17 cellular contexts compared by ENCODE assay signal in the genomic region with DNA sequence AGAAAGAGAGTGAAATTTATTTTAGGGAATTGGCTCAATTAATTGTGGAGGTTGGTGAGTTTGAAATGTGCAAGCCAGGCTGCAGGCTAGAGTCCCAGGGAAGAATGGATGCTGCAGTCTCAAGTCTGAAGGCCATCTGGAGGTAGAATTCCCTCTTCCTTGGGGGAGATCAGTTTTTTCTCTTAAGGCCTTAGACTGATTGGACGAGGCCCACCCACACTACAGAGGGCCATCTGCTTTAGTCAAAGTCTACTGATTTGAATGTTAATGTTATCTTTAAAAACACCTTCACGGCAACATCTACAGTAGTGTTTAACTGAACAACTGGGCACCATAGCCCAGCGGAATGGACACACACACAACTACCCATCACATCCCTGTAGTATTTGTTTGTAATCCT.
DNase-seq lines count a peak whose midpoint lies in the region; ATAC-seq and TF ChIP-seq lines count a peak whose summit lies in the region.
"Had no signal": no experiment of that assay in that cellular context is flagged by ENCODE, and none has a peak within 500 bp of the region (broad histone marks: within the 10 kb centered on the region; RNA-seq: fewer than 3 reads in every experiment).

No MANE protein-coding gene starts in this region.

- no peaks in the 10 kb centered on the region for H3K9me3 Mint-ChIP-seq in dendritic cell treated with granulocyte-macrophage colony-stimulating factor and Interleukin-4, amounts not matched to agents 40 ng/mL and 50 ng/mL, for 4 days
- H3K9me3 Mint-ChIP-seq: CD4-positive, alpha-beta T cell had no signal

- intact Hi-C loops in heart left ventricle (cut with DNase I) (no loop called here), cardiac septum (cut with DNase I) (no loop called here), posterior cingulate gyrus (cut with DNase I) (no loop called here)
- intact Hi-C loops in dendritic cell treated with granulocyte-macrophage colony-stimulating factor and Interleukin-4, amounts not matched to agents 40 ng/mL and 50 ng/mL, for 4 days (cut with micrococcal nuclease), result no loop called here

- H3K27me3 ChIP-seq in heart left ventricle, result no peaks in the 10 kb centered on the region
- H3K27me3 ChIP-seq in muscle layer of colon (ENCODE audit: control insufficient read depth in 1 of 2, insufficient read depth in 2 of 2, low read length in 2 of 2), result no peaks in the 10 kb centered on the region
- H3K27me3 ChIP-seq in brain microvascular endothelial cell (replicated peaks), result no peaks in the 10 kb centered on the region

- no peaks in the 10 kb centered on the region for H3K27me3 Mint-ChIP-seq in dendritic cell treated with granulocyte-macrophage colony-stimulating factor and Interleukin-4, amounts not matched to agents 40 ng/mL and 50 ng/mL, for 4 days
- H3K27me3 Mint-ChIP-seq: CD4-positive, alpha-beta T cell had no signal

- H3K27ac ChIP-seq in heart left ventricle (peak overlapping the region in 7 of 12 donors; percentile 4 to 84 (median 40)), HEK293 (ENCODE audit: extremely low read depth, low read depth, low read length) (no peak overlapping the region), muscle layer of colon (ENCODE audit: low read depth, low read length) (peak overlapping the region; percentile 28), brain microvascular endothelial cell (no peak overlapping the region)
- H3K27ac ChIP-seq: 22Rv1, A549, C4-2B had no signal

- 96 to 99% (median 98%) methylated on average over 3 of the region's 3 CpGs for WGBS in heart left ventricle, 4 donors

- TF ChIP-seq CTCF in heart left ventricle (IDR thresholded peaks at IDR 0.05) (no peak), HEK293 (tag by site-specific recombination; IDR thresholded peaks at IDR 0.05) (no peak), brain microvascular endothelial cell (IDR thresholded peaks at IDR 0.05; ENCODE audit: low read depth, low read length, missing control alignments) (no peak)

- POLR2A ChIA-PET in HEK293 (lab: Yijun Ruan, JAX), result no interaction called here

- peaks cover 70% of the 10 kb centered on the region for H3K4me1 Mint-ChIP-seq in dendritic cell treated with granulocyte-macrophage colony-stimulating factor and Interleukin-4, amounts not matched to agents 40 ng/mL and 50 ng/mL, for 4 days (ENCODE audit: low read depth)

- in situ Hi-C loops in brain microvascular endothelial cell (cut with HindIII; ENCODE audit: low pct_ligation_motif_present, low sequenced_read_pairs), result loop anchor here (10.0 kb wide), 1 partner anchor 219 kb away; no protein-coding TSS in a partner anchor

- no peak overlapping the region for H3K4me3 ChIP-seq in heart left ventricle
- no peak overlapping the region for H3K4me3 ChIP-seq in HEK293 (ENCODE audit: low read depth, low read length)
- H3K4me3 ChIP-seq in muscle layer of colon (ENCODE audit: low read depth in 1 of 2, low read length in 2 of 2), result no peak overlapping the region
- no peak overlapping the region for H3K4me3 ChIP-seq in brain microvascular endothelial cell (ENCODE audit: low read depth, low read length)
- H3K4me3 ChIP-seq: A549 had no signal

- ATAC-seq in heart left ventricle, result no peak
- ATAC-seq: A549, HepG2 had no signal

- DNase-seq in heart left ventricle (no peak), cardiac septum (ENCODE audit: low spot score) (no peak), brain microvascular endothelial cell (no peak), posterior cingulate gyrus (no peak), DMS153 treated with DMSO at 0.1 percent for 48 hours (lab: John Stamatoyannopoulos, UW; ENCODE audit: unreplicated experiment) (no peak)
- DNase-seq: AML-193; Caco-2; CD4-positive, alpha-beta T cell; GDM1; H9 had no signal

- CTCF ChIA-PET in HEK293 (lab: Yijun Ruan, JAX), result interaction anchor here (0.5 to 0.7 kb wide), 2 partner anchors 33 to 502 kb away, joined by 3 read pairs; no protein-coding TSS in a partner anchor

- no peak for TF ChIP-seq POLR2A in heart left ventricle (IDR thresholded peaks at IDR 0.05)

- peak overlapping the region; percentile 96 for H3K27ac Mint-ChIP-seq in dendritic cell treated with granulocyte-macrophage colony-stimulating factor and Interleukin-4, amounts not matched to agents 40 ng/mL and 50 ng/mL, for 4 days
- H3K27ac Mint-ChIP-seq: CD4-positive, alpha-beta T cell had no signal

- H3K9ac ChIP-seq in muscle layer of colon (ENCODE audit: low read length), result no peak overlapping the region

- no peaks in the 10 kb centered on the region for H3K36me3 Mint-ChIP-seq in dendritic cell treated with granulocyte-macrophage colony-stimulating factor and Interleukin-4, amounts not matched to agents 40 ng/mL and 50 ng/mL, for 4 days (ENCODE audit: low read depth)

- peaks cover 0 to 27% (median 4%) of the 10 kb centered on the region in 12 donors for H3K4me1 ChIP-seq in heart left ventricle
- no peaks in the 10 kb centered on the region; the same call in 1 of the 2 replicates for H3K4me1 ChIP-seq in HEK293 (ENCODE audit: control insufficient read depth, insufficient read depth, low read length)
- H3K4me1 ChIP-seq in muscle layer of colon (ENCODE audit: insufficient read depth, low read length), result peaks cover 12% of the 10 kb centered on the region

- H3K9me3 ChIP-seq in heart left ventricle (peaks cover 0 to 2% (median 0%) of the 10 kb centered on the region in 12 donors), HEK293 (ENCODE audit: control insufficient read depth, insufficient read depth, low read depth, low read length) (no peaks in the 10 kb centered on the region), muscle layer of colon (ENCODE audit: low read length) (no peaks in the 10 kb centered on the region)
- H3K9me3 ChIP-seq: Caco-2 had no signal

- H3K4me3 Mint-ChIP-seq in dendritic cell treated with granulocyte-macrophage colony-stimulating factor and Interleukin-4, amounts not matched to agents 40 ng/mL and 50 ng/mL, for 4 days, result no peak overlapping the region
- H3K4me3 Mint-ChIP-seq: CD4-positive, alpha-beta T cell; H9 had no signal

- H3K36me3 ChIP-seq in heart left ventricle (no peaks in the 10 kb centered on the region), HEK293 (ENCODE audit: control insufficient read depth in 2 of 2, insufficient read depth in 1 of 2, low read length in 2 of 2) (no peaks in the 10 kb centered on the region), muscle layer of colon (ENCODE audit: insufficient read depth, low read length) (no peaks in the 10 kb centered on the region), brain microvascular endothelial cell (replicated peaks) (no peaks in the 10 kb centered on the region)

TF ChIP-seq in HEK293, 187 proteins besides CTCF, POLR2A, EP300 and RAD21:
- TF ChIP-seq ZNF10 (tag by site-specific recombination; IDR thresholded peaks at IDR 0.05), result peak; percentile 75
- TF ChIP-seq, protein P1, sequence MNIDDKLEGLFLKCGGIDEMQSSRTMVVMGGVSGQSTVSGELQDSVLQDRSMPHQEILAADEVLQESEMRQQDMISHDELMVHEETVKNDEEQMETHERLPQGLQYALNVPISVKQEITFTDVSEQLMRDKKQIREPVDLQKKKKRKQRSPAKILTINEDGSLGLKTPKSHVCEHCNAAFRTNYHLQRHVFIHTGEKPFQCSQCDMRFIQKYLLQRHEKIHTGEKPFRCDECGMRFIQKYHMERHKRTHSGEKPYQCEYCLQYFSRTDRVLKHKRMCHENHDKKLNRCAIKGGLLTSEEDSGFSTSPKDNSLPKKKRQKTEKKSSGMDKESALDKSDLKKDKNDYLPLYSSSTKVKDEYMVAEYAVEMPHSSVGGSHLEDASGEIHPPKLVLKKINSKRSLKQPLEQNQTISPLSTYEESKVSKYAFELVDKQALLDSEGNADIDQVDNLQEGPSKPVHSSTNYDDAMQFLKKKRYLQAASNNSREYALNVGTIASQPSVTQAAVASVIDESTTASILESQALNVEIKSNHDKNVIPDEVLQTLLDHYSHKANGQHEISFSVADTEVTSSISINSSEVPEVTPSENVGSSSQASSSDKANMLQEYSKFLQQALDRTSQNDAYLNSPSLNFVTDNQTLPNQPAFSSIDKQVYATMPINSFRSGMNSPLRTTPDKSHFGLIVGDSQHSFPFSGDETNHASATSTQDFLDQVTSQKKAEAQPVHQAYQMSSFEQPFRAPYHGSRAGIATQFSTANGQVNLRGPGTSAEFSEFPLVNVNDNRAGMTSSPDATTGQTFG (tag by site-specific recombination; IDR thresholded peaks at IDR 0.05; ENCODE audit: borderline replicate concordance), result no peak

Comparison
In these comparisons a context has a peak if more than half of its experiments do, and no peak if none do; other contexts are left out.
1. H3K27ac ChIP-seq: peak in heart left ventricle (7 of 12) and muscle layer of colon (single experiment); none in HEK293 (single experiment) and brain microvascular endothelial cell (single experiment).